ENCODE assay signal across 8 cellular contexts in genomic region chr12:89469361-89469760, GRCh38. TPM values are rescaled to one million over a fixed set of nuclear protein-coding genes. Genes with fewer than 3 reads are reported as not detected.
DNase-seq lines count a peak whose midpoint lies in the region; ATAC-seq and TF ChIP-seq lines count a peak whose summit lies in the region.

No MANE protein-coding gene starts in this region.

- intact Hi-C loops in CD4-positive, alpha-beta T cell (cut with DNase I, micrococcal nuclease) = loop anchor here in 1 of 2 experiments (10.0 kb wide), 1 partner anchor 225 kb away; no protein-coding TSS in a partner anchor

- TF ChIP-seq CTCF in CD4-positive, alpha-beta T cell (IDR thresholded peaks at IDR 0.05) = no peak
- TF ChIP-seq CTCF in GM20000 (IDR thresholded peaks at IDR 0.05; ENCODE audit: extremely low read depth, missing control alignments) (no peak), brain microvascular endothelial cell (IDR thresholded peaks at IDR 0.05; ENCODE audit: low read depth, low read length, missing control alignments) (no peak), WTC11 (IDR thresholded peaks at IDR 0.05) (no peak)

- peak overlapping the region; percentile 82 for H3K27ac Mint-ChIP-seq in CD4-positive, alpha-beta T cell
- no peak overlapping the region for H3K27ac Mint-ChIP-seq in WTC11

- POLR2A ChIA-PET in CD4-positive, alpha-beta T cell (lab: Charles Lee) = no interaction called here
- POLR2A ChIA-PET in WTC11 (lab: Charles Lee) = no interaction called here

- no peaks in the 10 kb centered on the region for H3K9me3 ChIP-seq in CD4-positive, alpha-beta T cell (ENCODE audit: control insufficient read depth, low read length)

- H3K27me3 ChIP-seq in CD4-positive, alpha-beta T cell (ENCODE audit: control insufficient read depth, insufficient read depth, low read length) = no peaks in the 10 kb centered on the region
- H3K27me3 ChIP-seq in brain microvascular endothelial cell (replicated peaks) = no peaks in the 10 kb centered on the region

- H3K4me1 Mint-ChIP-seq in CD4-positive, alpha-beta T cell (ENCODE audit: low read depth) = peaks cover 49% of the 10 kb centered on the region
- no peaks in the 10 kb centered on the region for H3K4me1 Mint-ChIP-seq in WTC11

- no peak overlapping the region for H3K4me3 ChIP-seq in brain microvascular endothelial cell (ENCODE audit: low read depth, low read length)

- no peak overlapping the region for H3K4me3 Mint-ChIP-seq in CD4-positive, alpha-beta T cell
- H3K4me3 Mint-ChIP-seq in WTC11 = no peak overlapping the region

- no peaks in the 10 kb centered on the region for H3K9me3 Mint-ChIP-seq in CD4-positive, alpha-beta T cell
- no peaks in the 10 kb centered on the region for H3K9me3 Mint-ChIP-seq in WTC11

- peak; percentile 47 for ATAC-seq in CD4-positive, alpha-beta T cell (ENCODE audit: poor library complexity)
- ATAC-seq in HG03460 (IDR thresholded peaks at IDR 0.05; ENCODE audit: unreplicated experiment) = peak; percentile 53
- no peak for ATAC-seq in WTC11

- no peak for DNase-seq in CD4-positive, alpha-beta T cell
- DNase-seq in GM20000 (ENCODE audit: low spot score) (peak; percentile 20), brain microvascular endothelial cell (peak; percentile 66), DMS114 treated with DMSO at 0.1 percent for 48 hours (lab: John Stamatoyannopoulos, UW; ENCODE audit: unreplicated experiment) (no peak), AML-193 (lab: John Stamatoyannopoulos, UW) (no peak), NCI-H2107 treated with DMSO at 0.1 percent for 48 hours (lab: John Stamatoyannopoulos, UW; ENCODE audit: unreplicated experiment) (no peak), WTC11 (ENCODE audit: low spot score) (no peak)

- H3K27me3 Mint-ChIP-seq in CD4-positive, alpha-beta T cell = no peaks in the 10 kb centered on the region
- H3K27me3 Mint-ChIP-seq in WTC11 (ENCODE audit: low read depth) = no peaks in the 10 kb centered on the region

- H3K36me3 ChIP-seq in brain microvascular endothelial cell (replicated peaks) = no peaks in the 10 kb centered on the region

- H3K27ac ChIP-seq in CD4-positive, alpha-beta T cell (ENCODE audit: low read depth, low read length) = no peak overlapping the region
- H3K27ac ChIP-seq in brain microvascular endothelial cell = peak overlapping the region; percentile 6

- in situ Hi-C loops in brain microvascular endothelial cell (cut with HindIII; ENCODE audit: low pct_ligation_motif_present, low sequenced_read_pairs) = loop anchor here (10.0 to 25.0 kb wide), 2 partner anchors 107 to 415 kb away; partner anchors contain the start of gene DUSP6

- CTCF ChIA-PET in CD4-positive, alpha-beta T cell (lab: Charles Lee) = interaction anchor here (1.3 kb wide), 1 partner anchor 452 kb away, joined by 3 read pairs; no protein-coding TSS in a partner anchor
- CTCF ChIA-PET in WTC11 (lab: Charles Lee) = interaction anchor here (0.7 to 1.1 kb wide), 2 partner anchors 55 to 450 kb away, joined by 3 read pairs; partner anchors contain the start of gene GALNT4

- H3K36me3 Mint-ChIP-seq in CD4-positive, alpha-beta T cell (ENCODE audit: low read depth) = no peaks in the 10 kb centered on the region
- no peaks in the 10 kb centered on the region for H3K36me3 Mint-ChIP-seq in WTC11

TF ChIP-seq in WTC11, 78 proteins besides CTCF, POLR2A, EP300 and RAD21:
- no peak for TF ChIP-seq GTF2I (CRISPR knock-in tag; conservative IDR thresholded peaks at IDR 0.05)

RNA-seq across cellular contexts. Expression of gene GALNT4, which starts 55.2 kb away (rescaled TPM):
- total RNA-seq in CD4-positive, alpha-beta T cell = 1 to 10 TPM; 6.2 to 6.3 TPM
- 2.9 to 3.9 TPM (median 3.2 TPM) in 3 replicates for total RNA-seq in WTC11 (2021)

RNA-seq across cellular contexts. Expression of gene POC1B, which starts 56.5 kb away (rescaled TPM):
- total RNA-seq in CD4-positive, alpha-beta T cell = 10 to 100 TPM; 14.9 to 16.2 TPM
- 17.8 to 22.2 TPM (median 21.3 TPM) in 3 replicates for total RNA-seq in WTC11 (2021)

Comparison
In these comparisons a context has a peak if more than half of its experiments do, and no peak if none do; other contexts are left out.
1. DNase-seq: peak in GM20000 (single experiment) and brain microvascular endothelial cell (single experiment); none in CD4-positive, alpha-beta T cell (0 of 10), DMS114 treated with DMSO at 0.1 percent for 48 hours (single experiment), AML-193 (0 of 2), NCI-H2107 treated with DMSO at 0.1 percent for 48 hours (single experiment) and WTC11 (single experiment).